In genomic region chr3:128846501-128846900, GRCh38 we compare ENCODE assay signal across 8 cellular contexts. TPM values are rescaled to one million over a fixed set of nuclear protein-coding genes. Genes with fewer than 3 reads are reported as not detected.
DNase-seq lines count a peak whose midpoint lies in the region; ATAC-seq and TF ChIP-seq lines count a peak whose summit lies in the region.

No MANE protein-coding gene starts in this region.

- TF ChIP-seq CTCF in Calu3 (IDR thresholded peaks at IDR 0.05; ENCODE audit: unreplicated experiment) (no peak), OCI-LY1 (IDR thresholded peaks at IDR 0.05; ENCODE audit: low read length) (no peak), dorsolateral prefrontal cortex (IDR thresholded peaks at IDR 0.05 in 54 of 56, conservative IDR thresholded peaks at IDR 0.05 in 2 of 56; ENCODE audit: low read depth in 1 of 56, partially characterized antibody in 56 of 56) (no peak), ascending aorta (IDR thresholded peaks at IDR 0.05) (no peak)

- H3K4me3 Mint-ChIP-seq in Calu3 (ENCODE audit: low read depth, unreplicated experiment), result peak overlapping the region; percentile 64

- H3K9me3 Mint-ChIP-seq in Calu3 (ENCODE audit: low read depth, unreplicated experiment), result no peaks in the 10 kb centered on the region

- peaks cover 29% of the 10 kb centered on the region for H3K27me3 Mint-ChIP-seq in Calu3 (ENCODE audit: unreplicated experiment)

- no peak overlapping the region for H2AFZ ChIP-seq in OCI-LY1 (ENCODE audit: low read length)

- H3K4me1 Mint-ChIP-seq in Calu3 (ENCODE audit: low read depth, unreplicated experiment), result peaks cover 15% of the 10 kb centered on the region

- no peaks in the 10 kb centered on the region for H3K79me2 ChIP-seq in OCI-LY1 (ENCODE audit: insufficient read depth, low read length)

- H4K20me1 ChIP-seq in OCI-LY1 (ENCODE audit: insufficient read depth, low read length), result no peaks in the 10 kb centered on the region

- intact Hi-C loops in Calu3 (cut with micrococcal nuclease; ENCODE audit: unreplicated experiment) (loop anchor here (2.0 kb wide), 1 partner anchor 166 kb away; no protein-coding TSS in a partner anchor), dorsolateral prefrontal cortex (cut with DNase I) (loop anchor here in 1 of 2 donors (2.0 to 5.0 kb wide), 2 partner anchors 166 to 229 kb away; no protein-coding TSS in a partner anchor), sciatic nerve (cut with DNase I) (no loop called here), ascending aorta (cut with DNase I) (loop anchor here (1.0 to 2.0 kb wide), 2 partner anchors 166 to 228 kb away; no protein-coding TSS in a partner anchor)

- ATAC-seq in sciatic nerve, result peak; percentile 40
- ATAC-seq in GM21423 (IDR thresholded peaks at IDR 0.05; ENCODE audit: unreplicated experiment), result no peak

- no peaks in the 10 kb centered on the region for H3K36me3 Mint-ChIP-seq in Calu3 (ENCODE audit: insufficient read depth, unreplicated experiment)

- no peaks in the 10 kb centered on the region for H3K36me3 ChIP-seq in OCI-LY1 (ENCODE audit: insufficient read depth, low read length)
- no peaks in the 10 kb centered on the region for H3K36me3 ChIP-seq in ascending aorta

- H3K27me3 ChIP-seq in OCI-LY1 (ENCODE audit: insufficient read depth, low read length), result no peaks in the 10 kb centered on the region; the same call in 1 of the 2 replicates
- H3K27me3 ChIP-seq in dorsolateral prefrontal cortex, result no peaks in the 10 kb centered on the region
- H3K27me3 ChIP-seq in ascending aorta, result no peaks in the 10 kb centered on the region

- H3K9ac ChIP-seq in OCI-LY1 (ENCODE audit: low read length), result peak overlapping the region; percentile 57; the same call in 1 of the 2 replicates

- H3K4me2 ChIP-seq in OCI-LY1 (ENCODE audit: low read length), result peak overlapping the region; percentile 71

- H3K4me1 ChIP-seq in OCI-LY1 (ENCODE audit: insufficient read depth, low read length, severe bottlenecking), result peaks cover 16% of the 10 kb centered on the region
- peaks cover 0 to 5% of the 10 kb centered on the region in 2 donors for H3K4me1 ChIP-seq in ascending aorta

- no peak overlapping the region for H3K27ac Mint-ChIP-seq in Calu3 (ENCODE audit: unreplicated experiment)

- H3K4me3 ChIP-seq in OCI-LY1 (ENCODE audit: low read depth, low read length, poor library complexity, severe bottlenecking), result peak overlapping the region; percentile 48
- peak overlapping the region in 14 of 59 donors; percentile 47 to 72 (median 60) for H3K4me3 ChIP-seq in dorsolateral prefrontal cortex
- peak overlapping the region in 1 of 2 donors; percentile 66 for H3K4me3 ChIP-seq in ascending aorta

- CTCF ChIA-PET in Calu3 (lab: Charles Lee), result interaction anchor here (0.6 to 1.6 kb wide), 3 partner anchors 166 to 1378 kb away, joined by 3 to 9 read pairs (median 6); no protein-coding TSS in a partner anchor

- no TSS peak for BruUV-seq in Calu3 (replicated peaks; lab: Mats Ljungman, UMichigan)

- DNase-seq in Calu3, result no peak
- no peak for DNase-seq in dorsolateral prefrontal cortex
- DNase-seq in sciatic nerve (ENCODE audit: low spot score), result no peak
- DNase-seq in NCI-H1436 (lab: John Stamatoyannopoulos, UW), result no peak
- DNase-seq in GDM1 (lab: John Stamatoyannopoulos, UW), result no peak
- no peak for DNase-seq in ascending aorta (ENCODE audit: low spot score in 2 of 2)

- H3K27ac ChIP-seq in OCI-LY1 (ENCODE audit: low read depth, low read length, poor library complexity, severe bottlenecking), result no peak overlapping the region
- H3K27ac ChIP-seq in dorsolateral prefrontal cortex, result peak overlapping the region in 50 of 59 donors; percentile 16 to 92 (median 82)
- peak overlapping the region in 1 of 2 donors; percentile 54 for H3K27ac ChIP-seq in ascending aorta

- H3K9me2 ChIP-seq in OCI-LY1 (ENCODE audit: low read depth, low read length), result no peaks in the 10 kb centered on the region

- no peaks in the 10 kb centered on the region for H3F3A ChIP-seq in OCI-LY1 (ENCODE audit: insufficient read depth, low read length)

- H3K9me3 ChIP-seq in OCI-LY1 (ENCODE audit: low read length) (no peaks in the 10 kb centered on the region), ascending aorta (no peaks in the 10 kb centered on the region)

RNA-seq across cellular contexts. Expression of gene ACAD9, which starts 32.9 kb away (rescaled TPM):
- total RNA-seq in Calu3 (2022) (112 and 124 TPM in 2 replicates), dorsolateral prefrontal cortex (10 to 100 TPM; 36.3 to 64.1 (median 51.0) TPM), sciatic nerve (54.0 TPM), ascending aorta (23.4 TPM)
